In the genomic region with DNA sequence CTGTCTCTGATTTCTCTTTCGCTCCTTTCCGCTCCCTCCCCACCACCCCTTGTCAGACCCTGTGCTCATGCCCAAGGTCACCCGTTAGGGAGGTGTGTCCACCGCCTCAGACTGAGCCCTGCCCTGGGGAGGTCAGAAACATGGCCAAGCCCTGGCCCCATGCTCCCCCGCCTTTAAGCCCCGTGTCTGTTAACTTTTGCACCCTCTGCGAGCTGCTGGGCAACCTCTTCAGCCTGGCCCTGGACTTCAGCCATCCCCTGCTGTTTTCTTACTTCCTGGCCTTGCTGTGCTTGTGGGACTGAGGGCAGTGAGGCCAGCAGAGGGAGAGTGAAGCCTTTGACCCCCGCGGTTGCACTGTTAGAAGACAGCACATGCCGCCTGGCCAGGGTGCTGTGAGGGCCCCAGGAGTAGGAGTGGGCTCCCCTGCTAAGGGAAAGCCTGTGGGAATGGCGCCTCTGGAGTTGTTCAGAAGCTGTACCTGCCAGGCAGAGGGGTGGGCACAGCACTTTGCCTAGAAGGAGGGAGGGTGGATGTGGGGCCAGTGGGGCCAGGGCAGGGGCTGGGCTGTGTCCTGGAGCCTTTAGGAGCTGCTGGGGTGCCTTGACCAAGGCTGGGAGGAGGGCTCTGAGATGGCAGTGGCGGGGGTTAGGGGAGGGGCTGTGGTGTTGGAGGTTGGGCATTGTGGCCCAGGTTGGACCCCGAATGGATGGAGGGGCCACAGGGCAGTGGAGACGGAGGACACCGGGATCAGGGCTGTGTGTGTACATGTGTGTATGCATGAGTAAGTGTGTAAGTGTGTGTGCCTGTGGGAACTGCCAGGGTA, we compare ENCODE assay signal across 1 cellular context.
TF ChIP-seq lines count a peak whose summit lies in the region.

No MANE protein-coding gene starts in this region.

TF ChIP-seq in HepG2, 621 proteins besides CTCF, POLR2A, EP300 and RAD21 (continued from another document and continues in another):
- TF ChIP-seq, protein P1, sequence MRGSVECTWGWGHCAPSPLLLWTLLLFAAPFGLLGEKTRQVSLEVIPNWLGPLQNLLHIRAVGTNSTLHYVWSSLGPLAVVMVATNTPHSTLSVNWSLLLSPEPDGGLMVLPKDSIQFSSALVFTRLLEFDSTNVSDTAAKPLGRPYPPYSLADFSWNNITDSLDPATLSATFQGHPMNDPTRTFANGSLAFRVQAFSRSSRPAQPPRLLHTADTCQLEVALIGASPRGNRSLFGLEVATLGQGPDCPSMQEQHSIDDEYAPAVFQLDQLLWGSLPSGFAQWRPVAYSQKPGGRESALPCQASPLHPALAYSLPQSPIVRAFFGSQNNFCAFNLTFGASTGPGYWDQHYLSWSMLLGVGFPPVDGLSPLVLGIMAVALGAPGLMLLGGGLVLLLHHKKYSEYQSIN (CRISPR knock-in tag; IDR thresholded peaks at IDR 0.05; ENCODE audit: borderline replicate concordance), result no peak
- TF ChIP-seq CREBL2 (CRISPR knock-in tag; IDR thresholded peaks at IDR 0.05; ENCODE audit: borderline replicate concordance) (no peak), ZNF382 (CRISPR knock-in tag; IDR thresholded peaks at IDR 0.05; ENCODE audit: borderline replicate concordance) (no peak), CCDC6 (CRISPR knock-in tag; IDR thresholded peaks at IDR 0.05) (no peak), ZFP90 (CRISPR knock-in tag; IDR thresholded peaks at IDR 0.05; ENCODE audit: borderline replicate concordance) (no peak; the same call in 1 of the 2 replicates), NFIB (CRISPR knock-in tag; IDR thresholded peaks at IDR 0.05; ENCODE audit: borderline replicate concordance) (no peak), JDP2 (CRISPR knock-in tag; IDR thresholded peaks at IDR 0.05; ENCODE audit: borderline replicate concordance) (no peak), TSC22D2 (CRISPR knock-in tag; IDR thresholded peaks at IDR 0.05; ENCODE audit: borderline replicate concordance) (peak; percentile 54; the same call in 1 of the 2 replicates), TGIF2 (CRISPR knock-in tag; IDR thresholded peaks at IDR 0.05) (peak; percentile 80), RXRB (CRISPR knock-in tag; IDR thresholded peaks at IDR 0.05; ENCODE audit: borderline replicate concordance) (peak; percentile 92), ZFP36L2 (CRISPR knock-in tag; IDR thresholded peaks at IDR 0.05) (no peak), ZBTB26 (CRISPR knock-in tag; IDR thresholded peaks at IDR 0.05; ENCODE audit: borderline replicate concordance) (no peak), GRHL1 (CRISPR knock-in tag; conservative IDR thresholded peaks at IDR 0.05) (no peak), SATB2 (CRISPR knock-in tag; IDR thresholded peaks at IDR 0.05) (no peak), ZNF768 (CRISPR knock-in tag; IDR thresholded peaks at IDR 0.05) (peak; percentile 89), ZFP36 (IDR thresholded peaks at IDR 0.05; ENCODE audit: borderline replicate concordance, low read depth, low read length, partially characterized antibody) (no peak), PHF21A (CRISPR knock-in tag; IDR thresholded peaks at IDR 0.05) (peak; percentile 96), CCAR2 (optimal IDR thresholded peaks at IDR 0.05; ENCODE audit: low read depth, low read length) (no peak), GZF1 (CRISPR knock-in tag; IDR thresholded peaks at IDR 0.05) (peak; percentile 18; the same call in 1 of the 2 replicates), SIN3B (IDR thresholded peaks at IDR 0.05; ENCODE audit: low read length) (no peak), ZFAT (CRISPR knock-in tag; conservative IDR thresholded peaks at IDR 0.05) (no peak), ZNF282 (IDR thresholded peaks at IDR 0.05; ENCODE audit: partially characterized antibody) (no peak), ZNF230 (CRISPR knock-in tag; IDR thresholded peaks at IDR 0.05) (no peak), AKNA (CRISPR knock-in tag; IDR thresholded peaks at IDR 0.05; ENCODE audit: borderline replicate concordance) (no peak), PRDM4 (CRISPR knock-in tag; IDR thresholded peaks at IDR 0.05; ENCODE audit: borderline replicate concordance) (no peak), ZNF615 (CRISPR knock-in tag; IDR thresholded peaks at IDR 0.05; ENCODE audit: borderline replicate concordance) (no peak), RBAK (CRISPR knock-in tag; IDR thresholded peaks at IDR 0.05) (peak; percentile 22; the same call in 1 of the 2 replicates)
- TF ChIP-seq, protein P2, sequence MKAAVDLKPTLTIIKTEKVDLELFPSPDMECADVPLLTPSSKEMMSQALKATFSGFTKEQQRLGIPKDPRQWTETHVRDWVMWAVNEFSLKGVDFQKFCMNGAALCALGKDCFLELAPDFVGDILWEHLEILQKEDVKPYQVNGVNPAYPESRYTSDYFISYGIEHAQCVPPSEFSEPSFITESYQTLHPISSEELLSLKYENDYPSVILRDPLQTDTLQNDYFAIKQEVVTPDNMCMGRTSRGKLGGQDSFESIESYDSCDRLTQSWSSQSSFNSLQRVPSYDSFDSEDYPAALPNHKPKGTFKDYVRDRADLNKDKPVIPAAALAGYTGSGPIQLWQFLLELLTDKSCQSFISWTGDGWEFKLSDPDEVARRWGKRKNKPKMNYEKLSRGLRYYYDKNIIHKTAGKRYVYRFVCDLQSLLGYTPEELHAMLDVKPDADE (CRISPR knock-in tag; IDR thresholded peaks at IDR 0.05), result no peak
- TF ChIP-seq, protein P3, sequence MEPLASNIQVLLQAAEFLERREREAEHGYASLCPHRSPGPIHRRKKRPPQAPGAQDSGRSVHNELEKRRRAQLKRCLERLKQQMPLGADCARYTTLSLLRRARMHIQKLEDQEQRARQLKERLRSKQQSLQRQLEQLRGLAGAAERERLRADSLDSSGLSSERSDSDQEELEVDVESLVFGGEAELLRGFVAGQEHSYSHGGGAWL (CRISPR knock-in tag; IDR thresholded peaks at IDR 0.05), result no peak; the same call in 1 of the 2 replicates
- TF ChIP-seq, protein P4, sequence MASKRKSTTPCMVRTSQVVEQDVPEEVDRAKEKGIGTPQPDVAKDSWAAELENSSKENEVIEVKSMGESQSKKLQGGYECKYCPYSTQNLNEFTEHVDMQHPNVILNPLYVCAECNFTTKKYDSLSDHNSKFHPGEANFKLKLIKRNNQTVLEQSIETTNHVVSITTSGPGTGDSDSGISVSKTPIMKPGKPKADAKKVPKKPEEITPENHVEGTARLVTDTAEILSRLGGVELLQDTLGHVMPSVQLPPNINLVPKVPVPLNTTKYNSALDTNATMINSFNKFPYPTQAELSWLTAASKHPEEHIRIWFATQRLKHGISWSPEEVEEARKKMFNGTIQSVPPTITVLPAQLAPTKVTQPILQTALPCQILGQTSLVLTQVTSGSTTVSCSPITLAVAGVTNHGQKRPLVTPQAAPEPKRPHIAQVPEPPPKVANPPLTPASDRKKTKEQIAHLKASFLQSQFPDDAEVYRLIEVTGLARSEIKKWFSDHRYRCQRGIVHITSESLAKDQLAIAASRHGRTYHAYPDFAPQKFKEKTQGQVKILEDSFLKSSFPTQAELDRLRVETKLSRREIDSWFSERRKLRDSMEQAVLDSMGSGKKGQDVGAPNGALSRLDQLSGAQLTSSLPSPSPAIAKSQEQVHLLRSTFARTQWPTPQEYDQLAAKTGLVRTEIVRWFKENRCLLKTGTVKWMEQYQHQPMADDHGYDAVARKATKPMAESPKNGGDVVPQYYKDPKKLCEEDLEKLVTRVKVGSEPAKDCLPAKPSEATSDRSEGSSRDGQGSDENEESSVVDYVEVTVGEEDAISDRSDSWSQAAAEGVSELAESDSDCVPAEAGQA (IDR thresholded peaks at IDR 0.05; ENCODE audit: low read depth), result no peak
- TF ChIP-seq, protein P4 (CRISPR knock-in tag; IDR thresholded peaks at IDR 0.05; ENCODE audit: borderline replicate concordance), result no peak
- TF ChIP-seq, protein P5, sequence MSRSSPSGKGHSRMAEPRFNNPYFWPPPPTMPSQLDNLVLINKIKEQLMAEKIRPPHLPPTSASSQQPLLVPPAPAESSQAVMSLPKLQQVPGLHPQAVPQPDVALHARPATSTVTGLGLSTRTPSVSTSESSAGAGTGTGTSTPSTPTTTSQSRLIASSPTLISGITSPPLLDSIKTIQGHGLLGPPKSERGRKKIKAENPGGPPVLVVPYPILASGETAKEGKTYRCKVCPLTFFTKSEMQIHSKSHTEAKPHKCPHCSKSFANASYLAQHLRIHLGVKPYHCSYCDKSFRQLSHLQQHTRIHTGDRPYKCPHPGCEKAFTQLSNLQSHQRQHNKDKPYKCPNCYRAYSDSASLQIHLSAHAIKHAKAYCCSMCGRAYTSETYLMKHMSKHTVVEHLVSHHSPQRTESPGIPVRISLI (CRISPR knock-in tag; IDR thresholded peaks at IDR 0.05; ENCODE audit: borderline replicate concordance), result peak; percentile 48; the same call in 1 of the 2 replicates
